In genomic region chrX:25601323-25601722, GRCh38 we compare ENCODE assay signal across 23 cellular contexts.
"Had no signal": no experiment of that assay in that cellular context is flagged by ENCODE, and none has a peak within 500 bp of the region (broad histone marks: within the 10 kb centered on the region; RNA-seq: fewer than 3 reads in every experiment).

No MANE protein-coding gene starts in this region.

- H3K4me1 Mint-ChIP-seq: immature natural killer cell; naive B cell; naive thymus-derived CD8-positive, alpha-beta T cell had no signal

- H3K9me3 ChIP-seq: colonic mucosa, gastroesophageal sphincter, heart left ventricle, lower lobe of right lung had no signal

- H3K27me3 Mint-ChIP-seq: dendritic cell treated with granulocyte-macrophage colony-stimulating factor and Interleukin-4, amounts not matched to agents 40 ng/mL and 50 ng/mL, for 4 days; naive B cell; naive thymus-derived CD8-positive, alpha-beta T cell had no signal

- DNase-seq: colonic mucosa; cortex of kidney; effector memory CD4-positive, alpha-beta T cell; foreskin keratinocyte; heart left ventricle; hypothalamus; immature natural killer cell; islet precursor cell; left cardiac atrium; left lung; left ventricle myocardium superior; lower lobe of right lung; mesenchymal stem cell; mucosa of descending colon; naive B cell; naive thymus-derived CD8-positive, alpha-beta T cell had no signal

- FAIRE-seq: endothelial cell of umbilical vein, frontal cortex had no signal

- H3K4me1 ChIP-seq: colonic mucosa, esophagus muscularis mucosa, foreskin keratinocyte, gastroesophageal sphincter, heart left ventricle, left lung, lower lobe of right lung had no signal

- H3K36me3 ChIP-seq: colonic mucosa, esophagus muscularis mucosa, gastroesophageal sphincter, heart left ventricle, left lung, lower lobe of right lung had no signal

- H3K27ac Mint-ChIP-seq: dendritic cell treated with granulocyte-macrophage colony-stimulating factor and Interleukin-4, amounts not matched to agents 40 ng/mL and 50 ng/mL, for 4 days; immature natural killer cell; mesothelial cell of epicardium; naive B cell; naive thymus-derived CD8-positive, alpha-beta T cell had no signal

- ATAC-seq: foreskin keratinocyte; gastroesophageal sphincter; heart left ventricle; left lung; left ventricle myocardium superior; lower lobe of right lung; mucosa of descending colon; naive thymus-derived CD8-positive, alpha-beta T cell had no signal

- H3K4me3 Mint-ChIP-seq: dendritic cell treated with granulocyte-macrophage colony-stimulating factor and Interleukin-4, amounts not matched to agents 40 ng/mL and 50 ng/mL, for 4 days; immature natural killer cell; mesothelial cell of epicardium; naive thymus-derived CD8-positive, alpha-beta T cell had no signal

- H3K36me3 Mint-ChIP-seq: mesothelial cell of epicardium; naive B cell; naive thymus-derived CD8-positive, alpha-beta T cell had no signal

- H3K4me2 ChIP-seq: hepatocyte had no signal

- H3K79me2 ChIP-seq: hepatocyte had no signal

- H3K27me3 ChIP-seq: colonic mucosa, esophagus muscularis mucosa, foreskin keratinocyte, gastroesophageal sphincter, heart left ventricle, hepatocyte, left lung had no signal

- H2AFZ ChIP-seq: hepatocyte had no signal

- H3K4me3 ChIP-seq: colonic mucosa, esophagus muscularis mucosa, gastroesophageal sphincter, heart left ventricle, hepatocyte, left lung, lower lobe of right lung, mucosa of descending colon had no signal

- H3K27ac ChIP-seq: colonic mucosa, esophagus muscularis mucosa, foreskin keratinocyte, gastroesophageal sphincter, heart left ventricle, hepatocyte, left lung, lower lobe of right lung had no signal
